8 cellular contexts compared by ENCODE assay signal in the genomic region with DNA sequence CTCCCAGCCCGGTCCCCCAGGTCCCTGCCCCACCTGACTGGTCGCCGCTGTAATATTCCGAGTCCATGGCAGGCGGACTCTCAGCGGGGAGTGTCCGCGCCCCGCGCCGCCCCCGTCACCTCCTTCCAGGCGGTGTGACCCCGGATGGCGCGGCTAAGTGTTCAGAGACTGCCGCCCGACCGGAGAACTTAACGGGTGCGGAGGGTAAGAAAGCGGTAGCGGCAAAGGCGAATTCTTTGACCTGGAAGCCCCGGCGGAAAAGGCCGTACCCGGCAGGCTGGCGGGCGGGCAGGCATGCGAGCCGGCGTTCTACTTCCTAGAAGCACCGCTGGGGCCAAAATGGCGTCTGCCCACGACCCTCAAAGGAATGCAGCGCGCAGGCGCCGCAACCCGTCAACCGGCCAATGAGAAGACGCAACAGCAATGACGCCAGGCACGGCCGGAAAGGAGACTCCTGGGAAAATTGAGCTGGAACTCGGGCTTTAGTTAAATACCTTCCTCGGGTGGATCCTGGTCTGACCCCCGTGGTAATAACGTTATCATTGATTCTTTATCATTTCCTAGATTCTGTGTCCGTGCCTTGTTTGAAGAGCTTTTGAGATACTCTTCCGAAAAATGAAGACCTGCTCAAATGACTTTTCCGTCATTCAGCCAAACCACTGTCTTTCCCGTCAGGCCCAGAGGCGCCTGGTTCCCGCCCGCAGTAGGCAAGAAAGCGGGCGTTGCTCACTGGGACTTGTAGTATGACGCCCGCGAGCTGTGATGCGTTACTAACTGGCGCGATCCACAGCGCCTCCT. TPM values are rescaled to one million over a fixed set of nuclear protein-coding genes. Genes with fewer than 3 reads are reported as not detected.
DNase-seq lines count a peak whose midpoint lies in the region; TF ChIP-seq lines count a peak whose summit lies in the region.

A gene (minus strand): TSS at position 348 of the 798 bp plus-strand sequence. CDS start 281 bp downstream, at position 67.

- DNase-seq in COLO668 (lab: John Stamatoyannopoulos, UW; ENCODE audit: unreplicated experiment) (peak; percentile 97), GM20000 (ENCODE audit: low spot score) (peak; percentile 93), HT-29 (ENCODE audit: low spot score) (peak; percentile 98), NOMO-1 (lab: John Stamatoyannopoulos, UW; ENCODE audit: unreplicated experiment in 2 of 2) (peak; percentile 94 to 98), lung microvascular endothelial cell (ENCODE audit: low read depth in 2 of 2) (peak; percentile 98)
- peak; percentile 84 to 90 (median 88) for DNase-seq in effector memory CD4-positive, alpha-beta T cell
- peak; percentile 83 to 91 (median 85) for DNase-seq in stimulated activated CD4-positive, alpha-beta T cell treated with anti-CD3 and anti-CD28 coated beads, TNF-alpha, amount 100 ng/mL, for 48 hours (ENCODE audit: low read depth in 3 of 3)

- POLR2A ChIA-PET in activated CD8-positive, alpha-beta memory T cell treated with anti-CD3 and anti-CD28 coated beads for 36 hours (lab: Charles Lee) = interaction anchor here (0.6 to 1.7 kb wide), 4 partner anchors 37 to 565 kb away, joined by 4 to 6 read pairs (median 4); a partner anchor contains a TSS

- H3K4me3 ChIP-seq in effector memory CD4-positive, alpha-beta T cell (ENCODE audit: insufficient read depth, low read depth, low read length, poor library complexity, severe bottlenecking) = peak within 1 kb of the TSS; percentile 95

- TF ChIP-seq CTCF in GM20000 (IDR thresholded peaks at IDR 0.05; ENCODE audit: extremely low read depth, missing control alignments) = no peak

- peaks cover 9% of the 10 kb centered on the region for H3K36me3 ChIP-seq in effector memory CD4-positive, alpha-beta T cell (ENCODE audit: control insufficient read depth, insufficient read depth, low read length)

- H3K27me3 ChIP-seq in effector memory CD4-positive, alpha-beta T cell (replicated peaks; ENCODE audit: control insufficient read depth, insufficient read depth, low read length, poor library complexity, severe bottlenecking) = no peaks in the 10 kb centered on the region

- CTCF ChIA-PET in activated CD8-positive, alpha-beta memory T cell treated with anti-CD3 and anti-CD28 coated beads for 36 hours (lab: Charles Lee) = interaction anchor here (0.6 to 1.3 kb wide), 2 partner anchors 18 to 176 kb away, joined by 3 read pairs; a partner anchor contains a TSS

- no peaks in the 10 kb centered on the region for H3K9me3 ChIP-seq in effector memory CD4-positive, alpha-beta T cell (ENCODE audit: control insufficient read depth, low read length)

- H3K27ac ChIP-seq in effector memory CD4-positive, alpha-beta T cell (ENCODE audit: insufficient read depth, low read length, poor library complexity, severe bottlenecking) = peak within 1 kb of the TSS; percentile 91

- H3K4me1 ChIP-seq in effector memory CD4-positive, alpha-beta T cell (ENCODE audit: control insufficient read depth, insufficient read depth, low read length, poor library complexity, severe bottlenecking) = no peaks in the 10 kb centered on the region

RNA-seq across cellular contexts. Expression of the gene that starts here (rescaled TPM):
- 34.8 and 43.1 TPM in 2 replicates for total RNA-seq in HT-29 (2014; rRNA removed; shearing (Covaris generic))
- total RNA-seq in activated CD8-positive, alpha-beta memory T cell treated with anti-CD3 and anti-CD28 coated beads for 36 hours = 10 to 100 TPM; 52.5 to 56.6 TPM
- total RNA-seq in lung microvascular endothelial cell = 20.9 and 32.1 TPM in 2 replicates

Comparison
In these comparisons a context has a peak if more than half of its experiments do, and no peak if none do; other contexts are left out.
1. Peak in every context shown above with its lines: DNase-seq, H3K4me3 ChIP-seq and H3K27ac ChIP-seq.